12 cellular contexts compared by ENCODE assay signal in the genomic region with DNA sequence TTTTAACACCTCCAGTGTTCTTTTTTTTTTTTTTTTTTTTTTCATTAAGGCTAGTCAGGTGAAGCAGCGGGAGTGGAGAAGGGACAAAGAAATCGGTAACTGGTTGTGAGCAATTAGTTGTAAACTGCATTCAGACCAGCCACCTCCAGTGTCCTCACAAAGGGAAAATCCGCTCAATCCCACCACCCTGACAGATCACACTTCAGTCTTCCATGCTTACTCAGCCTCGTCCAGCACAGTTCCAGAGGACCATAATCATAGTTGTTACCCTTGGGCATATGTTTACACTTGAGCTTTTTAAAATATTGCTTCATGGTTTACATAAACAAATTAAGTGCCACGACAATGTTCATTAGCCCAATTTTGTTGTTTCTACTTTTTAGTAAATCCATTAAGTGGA. TPM values are rescaled to one million over a fixed set of nuclear protein-coding genes. Genes with fewer than 3 reads are reported as not detected.
DNase-seq lines count a peak whose midpoint lies in the region; ATAC-seq and TF ChIP-seq lines count a peak whose summit lies in the region.
"Had no signal": no experiment of that assay in that cellular context is flagged by ENCODE, and none has a peak within 500 bp of the region (broad histone marks: within the 10 kb centered on the region; RNA-seq: fewer than 3 reads in every experiment).

No MANE protein-coding gene starts in this region.

- intact Hi-C loops in sciatic nerve (cut with DNase I), result no loop called here
- intact Hi-C loops in aorta (cut with DNase I), result loop anchor here in 1 of 2 donors (10.0 kb wide), 1 partner anchor 212 kb away; no protein-coding TSS in a partner anchor

- peak overlapping the region; percentile 86 for H3K27ac ChIP-seq in AG04450 (ENCODE audit: low read depth, low read length)
- peak overlapping the region in 1 of 2 donors; percentile 56 for H3K27ac ChIP-seq in aorta (ENCODE audit: low read depth in 1 of 2, low read length in 2 of 2)
- H3K27ac ChIP-seq: foreskin keratinocyte had no signal

- POLR2A ChIA-PET in AG04450 (lab: Yijun Ruan, JAX), result interaction anchor here (1.0 to 2.0 kb wide), 2 partner anchors 10 to 224 kb away, joined by 4 to 18 read pairs; partner anchors contain the start of genes AHCY and DYNLRB1
- POLR2A ChIA-PET in GM10248 (lab: Yijun Ruan, JAX), result no interaction called here

- H3K9me3 ChIP-seq in AG04450 (ENCODE audit: control insufficient read depth, insufficient read depth, low read length) (no peaks in the 10 kb centered on the region), aorta (ENCODE audit: control insufficient read depth, low read length) (no peaks in the 10 kb centered on the region)
- H3K9me3 ChIP-seq: MG63 had no signal

- DNase-seq in AG04450 (ENCODE audit: low read depth, low spot score) (no peak), glomerular visceral epithelial cell (ENCODE audit: extremely low spot score) (peak; percentile 27), sciatic nerve (ENCODE audit: low spot score) (peak; percentile 36), activated T-cell treated with anti-CD3 and anti-CD28 coated beads for 4 hours (no peak), GM10248 (ENCODE audit: extremely low spot score) (no peak), aorta (no peak)
- DNase-seq: AML-193; stimulated activated naive CD4-positive, alpha-beta T cell treated with Interleukin-2 at 50 U/mL for 16 hours had no signal

- H3K36me3 ChIP-seq in aorta (ENCODE audit: control insufficient read depth in 1 of 2, insufficient read depth in 2 of 2, low read length in 1 of 2), result peaks cover 0 to 2% of the 10 kb centered on the region in 2 donors

- H3K27me3 Mint-ChIP-seq in activated T-helper 17 cell treated with anti-CD3 and anti-CD28 coated beads, Interleukin-2, amount 50 U/mL, for 72 hours, result no peaks in the 10 kb centered on the region

- TF ChIP-seq CTCF in AG04450 (IDR thresholded peaks at IDR 0.05; ENCODE audit: low read depth, low read length) (no peak), GM10248 (IDR thresholded peaks at IDR 0.05; ENCODE audit: control extremely low read depth, extremely low read depth, low read depth, missing control alignments) (no peak)

- 80 to 81% methylated on average over 5 of the region's 5 CpGs for WGBS in aorta, 2 donors

- H3K4me1 Mint-ChIP-seq in activated T-helper 17 cell treated with anti-CD3 and anti-CD28 coated beads, Interleukin-2, amount 50 U/mL, for 72 hours, result peaks cover 9% of the 10 kb centered on the region

- no peaks in the 10 kb centered on the region for H3K27me3 ChIP-seq in AG04450 (ENCODE audit: control insufficient read depth, insufficient read depth, low read length)
- no peaks in the 10 kb centered on the region for H3K27me3 ChIP-seq in aorta (ENCODE audit: control insufficient read depth in 1 of 2, insufficient read depth in 2 of 2, low read length in 1 of 2)
- H3K27me3 ChIP-seq: foreskin keratinocyte, MG63 had no signal

- H3K4me1 ChIP-seq in aorta (ENCODE audit: control insufficient read depth in 1 of 2, insufficient read depth in 2 of 2, low read length in 2 of 2), result peaks cover 0 to 1% of the 10 kb centered on the region in 2 donors

- ATAC-seq in activated T-helper 17 cell treated with anti-CD3 and anti-CD28 coated beads, Interleukin-2, amount 50 U/mL, for 72 hours (replicated peaks), result no peak
- ATAC-seq in sciatic nerve, result no peak
- ATAC-seq in aorta (ENCODE audit: low FRiP score), result no peak
- ATAC-seq in HG03025 (IDR thresholded peaks at IDR 0.05; ENCODE audit: low FRiP score, unreplicated experiment), result no peak

- CTCF ChIA-PET in AG04450 (lab: Charles Lee), result interaction anchor here (1.3 to 8.0 kb wide), 3 partner anchors 12 to 214 kb away, joined by 3 to 66 read pairs (median 8); no protein-coding TSS in a partner anchor
- CTCF ChIA-PET in GM10248 (lab: Yijun Ruan, JAX), result interaction anchor here (6.7 kb wide), 1 partner anchor 213 kb away, joined by 81 read pairs; no protein-coding TSS in a partner anchor

- H3K4me3 ChIP-seq in AG04450 (ENCODE audit: low read depth, low read length) (no peak overlapping the region; the same call in 1 of the 2 replicates), aorta (ENCODE audit: low read length in 2 of 2) (no peak overlapping the region)
- H3K4me3 ChIP-seq: MG63 had no signal

- H3K9me3 Mint-ChIP-seq in activated T-helper 17 cell treated with anti-CD3 and anti-CD28 coated beads, Interleukin-2, amount 50 U/mL, for 72 hours, result no peaks in the 10 kb centered on the region

- peak overlapping the region; percentile 75 for H3K27ac Mint-ChIP-seq in activated T-helper 17 cell treated with anti-CD3 and anti-CD28 coated beads, Interleukin-2, amount 50 U/mL, for 72 hours

- H3K36me3 Mint-ChIP-seq in activated T-helper 17 cell treated with anti-CD3 and anti-CD28 coated beads, Interleukin-2, amount 50 U/mL, for 72 hours (ENCODE audit: low read depth), result peaks cover 77% of the 10 kb centered on the region

- no peak overlapping the region for H3K4me3 Mint-ChIP-seq in activated T-helper 17 cell treated with anti-CD3 and anti-CD28 coated beads, Interleukin-2, amount 50 U/mL, for 72 hours

RNA-seq across cellular contexts. Expression of gene DYNLRB1, which starts 10.2 kb away (rescaled TPM):
- polyA plus RNA-seq in AG04450 (2011; rRNA removed) (256 and 325 TPM in 2 replicates), aorta (100 to 1,000 TPM; 302 to 305 TPM)
- polyA minus RNA-seq in AG04450 (2011; rRNA and poly(A)+ RNA removed), result 234 and 264 TPM in 2 replicates
- total RNA-seq in activated T-helper 17 cell treated with anti-CD3 and anti-CD28 coated beads, Interleukin-2, amount 50 U/mL, for 72 hours, result 10 to 100 TPM; 72.0 to 85.0 TPM
- total RNA-seq in sciatic nerve (247 TPM), aorta (100 to 1,000 TPM; 120 to 143 TPM)

RNA-seq across cellular contexts. Expression of gene MAP1LC3A, which starts 32.1 kb away (rescaled TPM):
- polyA plus RNA-seq in AG04450 (2011; rRNA removed) (15.9 and 26.7 TPM in 2 replicates), aorta (10 to 100 TPM; 32.6 to 92.9 TPM)
- 13.2 and 18.9 TPM in 2 replicates for polyA minus RNA-seq in AG04450 (2011; rRNA and poly(A)+ RNA removed)
- total RNA-seq in activated T-helper 17 cell treated with anti-CD3 and anti-CD28 coated beads, Interleukin-2, amount 50 U/mL, for 72 hours, result 1 to 10 TPM; 4.5 to 4.6 TPM
- total RNA-seq in sciatic nerve (72.1 TPM), aorta (10 to 100 TPM; 45.0 to 46.1 TPM)

Comparison
In these comparisons a context has a peak if more than half of its experiments do, and no peak if none do; other contexts are left out.
1. DNase-seq: peak in glomerular visceral epithelial cell (single experiment) and sciatic nerve (single experiment); none in AG04450 (single experiment), activated T-cell treated with anti-CD3 and anti-CD28 coated beads for 4 hours (single experiment), GM10248 (single experiment) and aorta (0 of 2).
2. RNA of gene MAP1LC3A, which starts 32.1 kb away (total RNA-seq): 72.1 TPM in sciatic nerve (single experiment) and 45.0 to 46.1 TPM in aorta; 4.5 to 4.6 TPM in activated T-helper 17 cell treated with anti-CD3 and anti-CD28 coated beads, Interleukin-2, amount 50 U/mL, for 72 hours; every median in the first group is over 4 times any median in the second.